ENCODE assay signal across 1 cellular context in the genomic region with DNA sequence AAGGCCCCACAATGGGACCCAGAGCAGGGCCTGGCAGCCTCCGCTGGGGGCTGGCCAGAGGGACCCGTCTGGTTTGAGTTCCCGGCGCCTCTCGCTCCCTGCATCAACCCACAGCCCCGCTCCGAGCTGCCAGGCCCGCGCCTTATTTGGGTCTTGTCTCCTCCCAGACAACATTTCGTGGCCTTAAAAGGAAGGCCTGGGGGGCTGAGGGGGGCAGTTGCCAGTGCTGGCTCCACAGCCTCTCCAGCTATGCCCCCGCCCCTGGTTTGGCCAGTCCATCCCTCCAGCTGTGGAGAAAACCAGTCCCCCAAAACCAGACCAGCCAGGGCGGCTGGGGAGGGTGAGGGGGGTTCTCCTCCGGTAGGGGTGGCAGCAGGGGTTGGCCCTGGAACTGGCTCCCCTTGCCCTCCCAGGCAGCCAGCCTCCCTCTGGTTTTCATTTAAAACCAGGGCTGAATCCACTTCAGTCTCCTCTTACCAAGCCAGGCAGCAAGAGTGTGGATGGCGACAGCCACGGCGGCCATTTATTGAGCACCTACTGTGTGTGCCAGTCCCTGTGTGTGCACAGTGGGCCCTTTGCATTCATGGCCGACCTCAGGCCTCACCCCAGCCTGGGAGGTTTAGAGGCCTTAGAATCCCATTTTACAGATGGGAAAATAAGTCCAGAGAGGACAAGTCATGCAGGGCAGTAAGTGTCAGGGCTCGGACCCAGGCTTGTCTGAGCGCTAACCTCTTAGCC.
TF ChIP-seq lines count a peak whose summit lies in the region.

No MANE protein-coding gene starts in this region.

TF ChIP-seq in SK-N-SH treated with all-trans-retinoic acid at 6 μM for 48 hours, 23 proteins besides CTCF, POLR2A, EP300 and RAD21 (continued from another document):
- TF ChIP-seq PATZ1 (CRISPR knock-in tag; IDR thresholded peaks at IDR 0.05; ENCODE audit: borderline replicate concordance) (no peak), ZFP30 (CRISPR knock-in tag; IDR thresholded peaks at IDR 0.05) (no peak), ISL1 (CRISPR knock-in tag; IDR thresholded peaks at IDR 0.05) (no peak), ARNTL (CRISPR knock-in tag; IDR thresholded peaks at IDR 0.05; ENCODE audit: borderline replicate concordance, low read depth) (no peak), SNAI2 (CRISPR knock-in tag; IDR thresholded peaks at IDR 0.05) (no peak), ZC3H10 (CRISPR knock-in tag; IDR thresholded peaks at IDR 0.05) (no peak), TOX (CRISPR knock-in tag; IDR thresholded peaks at IDR 0.05; ENCODE audit: borderline replicate concordance) (no peak), RARB (CRISPR knock-in tag; IDR thresholded peaks at IDR 0.05) (no peak), TSHZ2 (CRISPR knock-in tag; IDR thresholded peaks at IDR 0.05) (no peak), ESRRG (CRISPR knock-in tag; IDR thresholded peaks at IDR 0.05) (no peak), PPARA (CRISPR knock-in tag; IDR thresholded peaks at IDR 0.05; ENCODE audit: borderline replicate concordance) (no peak), ZNF565 (CRISPR knock-in tag; conservative IDR thresholded peaks at IDR 0.05; ENCODE audit: low read depth) (no peak), ZFP3 (CRISPR knock-in tag; IDR thresholded peaks at IDR 0.05) (no peak)
- TF ChIP-seq, protein P1, sequence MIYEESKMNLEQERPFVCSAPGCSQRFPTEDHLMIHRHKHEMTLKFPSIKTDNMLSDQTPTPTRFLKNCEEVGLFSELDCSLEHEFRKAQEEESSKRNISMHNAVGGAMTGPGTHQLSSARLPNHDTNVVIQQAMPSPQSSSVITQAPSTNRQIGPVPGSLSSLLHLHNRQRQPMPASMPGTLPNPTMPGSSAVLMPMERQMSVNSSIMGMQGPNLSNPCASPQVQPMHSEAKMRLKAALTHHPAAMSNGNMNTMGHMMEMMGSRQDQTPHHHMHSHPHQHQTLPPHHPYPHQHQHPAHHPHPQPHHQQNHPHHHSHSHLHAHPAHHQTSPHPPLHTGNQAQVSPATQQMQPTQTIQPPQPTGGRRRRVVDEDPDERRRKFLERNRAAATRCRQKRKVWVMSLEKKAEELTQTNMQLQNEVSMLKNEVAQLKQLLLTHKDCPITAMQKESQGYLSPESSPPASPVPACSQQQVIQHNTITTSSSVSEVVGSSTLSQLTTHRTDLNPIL (CRISPR knock-in tag; IDR thresholded peaks at IDR 0.05; ENCODE audit: low read depth), result no peak
